ENCODE assay signal across 17 cellular contexts in the genomic region with DNA sequence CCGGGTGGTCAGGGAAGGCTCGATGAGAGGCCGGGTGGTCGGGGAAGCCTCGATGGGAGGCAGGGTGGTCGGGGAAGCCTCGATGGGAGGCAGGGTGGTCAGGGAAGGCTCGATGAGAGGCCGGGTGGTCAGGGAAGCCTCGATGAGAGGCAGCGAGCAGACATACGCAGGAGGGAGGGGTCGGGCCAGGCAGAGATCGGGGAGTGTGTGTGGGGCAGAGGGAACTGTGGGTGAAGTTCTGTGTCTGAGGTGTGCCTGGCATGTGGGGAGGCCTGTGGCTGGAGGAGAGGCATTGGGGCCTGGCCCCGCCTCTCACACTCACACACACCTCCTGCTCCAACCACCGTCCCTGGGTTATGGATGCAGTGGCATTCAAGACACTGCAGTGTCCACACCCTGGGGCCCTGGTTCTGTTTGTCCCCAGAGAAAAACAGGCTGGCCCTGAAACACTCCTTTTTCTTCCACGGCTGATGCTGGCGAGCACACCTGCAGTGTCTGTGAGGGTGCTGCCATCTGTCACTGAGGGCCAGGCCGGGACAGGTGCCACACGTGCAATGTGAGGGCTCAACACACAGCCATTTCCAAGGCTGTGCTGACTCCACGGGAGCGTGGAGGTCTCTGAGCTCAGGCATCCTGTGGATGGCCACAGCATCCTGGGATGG. TPM values are rescaled to one million over a fixed set of nuclear protein-coding genes. Genes with fewer than 3 reads are reported as not detected.
"Had no signal": no experiment of that assay in that cellular context is flagged by ENCODE, and none has a peak within 500 bp of the region (broad histone marks: within the 10 kb centered on the region; RNA-seq: fewer than 3 reads in every experiment).

No MANE protein-coding gene starts in this region.

- H3K4me3 Mint-ChIP-seq: activated B cell treated with CpG ODN at 0.5 μM for 24 hours; activated CD4-positive, alpha-beta T cell treated with anti-CD3 and anti-CD28 coated beads, Interleukin-2, amount 10 ng/mL, durations not matched to agents 24 days and 14 days; effector memory CD8-positive, alpha-beta T cell; stimulated activated naive CD8-positive, alpha-beta T cell treated with anti-CD3 and anti-CD28 coated beads, Interleukin-15, amount 100 ng/mL, for 72 hours had no signal

- H3K9ac ChIP-seq: parathyroid adenoma had no signal

- H3K4me1 ChIP-seq: testis had no signal

- ATAC-seq: effector memory CD8-positive, alpha-beta T cell; left ventricle myocardium superior; stimulated activated naive CD8-positive, alpha-beta T cell treated with anti-CD3 and anti-CD28 coated beads, Interleukin-15, amount 100 ng/mL, for 72 hours had no signal

- H3K4me1 Mint-ChIP-seq: activated B cell treated with CpG ODN at 0.5 μM for 24 hours; activated CD4-positive, alpha-beta T cell treated with anti-CD3 and anti-CD28 coated beads, Interleukin-2, amount 10 ng/mL, durations not matched to agents 24 days and 14 days; stimulated activated naive CD8-positive, alpha-beta T cell treated with anti-CD3 and anti-CD28 coated beads, Interleukin-15, amount 100 ng/mL, for 72 hours had no signal

- H3K27ac Mint-ChIP-seq: activated B cell treated with CpG ODN at 0.5 μM for 24 hours; activated CD4-positive, alpha-beta T cell treated with anti-CD3 and anti-CD28 coated beads, Interleukin-2, amount 10 ng/mL, durations not matched to agents 24 days and 14 days; effector memory CD8-positive, alpha-beta T cell had no signal

- DNase-seq: activated B cell treated with CpG ODN at 0.5 μM for 24 hours; activated CD4-positive, alpha-beta T cell treated with anti-CD3 and anti-CD28 coated beads, Interleukin-2, amount 10 ng/mL, durations not matched to agents 24 days and 14 days; activated CD8-positive, alpha-beta memory T cell treated with anti-CD3 and anti-CD28 coated beads for 24 hours; activated naive CD4-positive, alpha-beta T cell treated with Interleukin-2 at 50 U/mL for 16 hours; central memory CD4-positive, alpha-beta T cell; cortex of kidney; effector memory CD8-positive, alpha-beta T cell; erythroblast; hippocampal formation; left ventricle myocardium superior; mesendoderm; retina; stimulated activated CD4-positive, alpha-beta T cell treated with anti-CD3 and anti-CD28 coated beads, Interleukin-4, amount 100 ng/mL, for 4 hours; stimulated activated naive CD8-positive, alpha-beta T cell treated with anti-CD3 and anti-CD28 coated beads, Interleukin-15, amount 100 ng/mL, for 72 hours; testis had no signal

- H3K4me3 ChIP-seq: skin epidermis, testis had no signal

- H3K27me3 ChIP-seq: testis had no signal

- H3K27ac ChIP-seq: parathyroid adenoma, skin epidermis, testis had no signal

- H3K9me3 ChIP-seq: testis had no signal

- H3K9me3 Mint-ChIP-seq: activated B cell treated with CpG ODN at 0.5 μM for 24 hours; activated CD4-positive, alpha-beta T cell treated with anti-CD3 and anti-CD28 coated beads, Interleukin-2, amount 10 ng/mL, durations not matched to agents 24 days and 14 days; effector memory CD8-positive, alpha-beta T cell; stimulated activated naive CD8-positive, alpha-beta T cell treated with anti-CD3 and anti-CD28 coated beads, Interleukin-15, amount 100 ng/mL, for 72 hours had no signal

RNA-seq across cellular contexts. Expression of a gene that starts 6.5 kb away (rescaled TPM):
- total RNA-seq: activated B cell treated with CpG ODN at 0.5 μM for 24 hours; activated CD4-positive, alpha-beta T cell treated with anti-CD3 and anti-CD28 coated beads, Interleukin-2, amount 10 ng/mL, durations not matched to agents 24 days and 14 days; left ventricle myocardium superior had no signal
